Comparison of ENCODE assay signal across 1 cellular context in the genomic region with DNA sequence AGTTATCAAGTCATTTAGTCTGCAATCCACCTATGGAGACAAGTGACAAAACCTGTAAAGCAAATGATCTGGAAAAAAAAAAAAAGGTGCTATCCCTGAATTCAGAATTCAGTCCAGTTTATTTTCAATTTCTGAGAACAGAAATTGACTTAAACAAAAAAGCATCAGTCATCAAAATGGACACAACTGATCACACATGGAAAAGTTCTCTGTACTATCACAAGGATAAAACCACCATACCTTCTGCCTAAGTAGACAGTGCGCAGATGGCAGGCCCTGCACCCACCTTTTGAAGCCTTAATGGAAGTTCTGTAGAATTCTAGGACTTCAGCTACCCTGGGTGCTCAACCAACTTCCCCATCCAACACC.
TF ChIP-seq lines count a peak whose summit lies in the region.

No MANE protein-coding gene starts in this region.

TF ChIP-seq in GM23338, 12 proteins besides CTCF, POLR2A, EP300 and RAD21 (continued from another document):
- TF ChIP-seq, protein P1, sequence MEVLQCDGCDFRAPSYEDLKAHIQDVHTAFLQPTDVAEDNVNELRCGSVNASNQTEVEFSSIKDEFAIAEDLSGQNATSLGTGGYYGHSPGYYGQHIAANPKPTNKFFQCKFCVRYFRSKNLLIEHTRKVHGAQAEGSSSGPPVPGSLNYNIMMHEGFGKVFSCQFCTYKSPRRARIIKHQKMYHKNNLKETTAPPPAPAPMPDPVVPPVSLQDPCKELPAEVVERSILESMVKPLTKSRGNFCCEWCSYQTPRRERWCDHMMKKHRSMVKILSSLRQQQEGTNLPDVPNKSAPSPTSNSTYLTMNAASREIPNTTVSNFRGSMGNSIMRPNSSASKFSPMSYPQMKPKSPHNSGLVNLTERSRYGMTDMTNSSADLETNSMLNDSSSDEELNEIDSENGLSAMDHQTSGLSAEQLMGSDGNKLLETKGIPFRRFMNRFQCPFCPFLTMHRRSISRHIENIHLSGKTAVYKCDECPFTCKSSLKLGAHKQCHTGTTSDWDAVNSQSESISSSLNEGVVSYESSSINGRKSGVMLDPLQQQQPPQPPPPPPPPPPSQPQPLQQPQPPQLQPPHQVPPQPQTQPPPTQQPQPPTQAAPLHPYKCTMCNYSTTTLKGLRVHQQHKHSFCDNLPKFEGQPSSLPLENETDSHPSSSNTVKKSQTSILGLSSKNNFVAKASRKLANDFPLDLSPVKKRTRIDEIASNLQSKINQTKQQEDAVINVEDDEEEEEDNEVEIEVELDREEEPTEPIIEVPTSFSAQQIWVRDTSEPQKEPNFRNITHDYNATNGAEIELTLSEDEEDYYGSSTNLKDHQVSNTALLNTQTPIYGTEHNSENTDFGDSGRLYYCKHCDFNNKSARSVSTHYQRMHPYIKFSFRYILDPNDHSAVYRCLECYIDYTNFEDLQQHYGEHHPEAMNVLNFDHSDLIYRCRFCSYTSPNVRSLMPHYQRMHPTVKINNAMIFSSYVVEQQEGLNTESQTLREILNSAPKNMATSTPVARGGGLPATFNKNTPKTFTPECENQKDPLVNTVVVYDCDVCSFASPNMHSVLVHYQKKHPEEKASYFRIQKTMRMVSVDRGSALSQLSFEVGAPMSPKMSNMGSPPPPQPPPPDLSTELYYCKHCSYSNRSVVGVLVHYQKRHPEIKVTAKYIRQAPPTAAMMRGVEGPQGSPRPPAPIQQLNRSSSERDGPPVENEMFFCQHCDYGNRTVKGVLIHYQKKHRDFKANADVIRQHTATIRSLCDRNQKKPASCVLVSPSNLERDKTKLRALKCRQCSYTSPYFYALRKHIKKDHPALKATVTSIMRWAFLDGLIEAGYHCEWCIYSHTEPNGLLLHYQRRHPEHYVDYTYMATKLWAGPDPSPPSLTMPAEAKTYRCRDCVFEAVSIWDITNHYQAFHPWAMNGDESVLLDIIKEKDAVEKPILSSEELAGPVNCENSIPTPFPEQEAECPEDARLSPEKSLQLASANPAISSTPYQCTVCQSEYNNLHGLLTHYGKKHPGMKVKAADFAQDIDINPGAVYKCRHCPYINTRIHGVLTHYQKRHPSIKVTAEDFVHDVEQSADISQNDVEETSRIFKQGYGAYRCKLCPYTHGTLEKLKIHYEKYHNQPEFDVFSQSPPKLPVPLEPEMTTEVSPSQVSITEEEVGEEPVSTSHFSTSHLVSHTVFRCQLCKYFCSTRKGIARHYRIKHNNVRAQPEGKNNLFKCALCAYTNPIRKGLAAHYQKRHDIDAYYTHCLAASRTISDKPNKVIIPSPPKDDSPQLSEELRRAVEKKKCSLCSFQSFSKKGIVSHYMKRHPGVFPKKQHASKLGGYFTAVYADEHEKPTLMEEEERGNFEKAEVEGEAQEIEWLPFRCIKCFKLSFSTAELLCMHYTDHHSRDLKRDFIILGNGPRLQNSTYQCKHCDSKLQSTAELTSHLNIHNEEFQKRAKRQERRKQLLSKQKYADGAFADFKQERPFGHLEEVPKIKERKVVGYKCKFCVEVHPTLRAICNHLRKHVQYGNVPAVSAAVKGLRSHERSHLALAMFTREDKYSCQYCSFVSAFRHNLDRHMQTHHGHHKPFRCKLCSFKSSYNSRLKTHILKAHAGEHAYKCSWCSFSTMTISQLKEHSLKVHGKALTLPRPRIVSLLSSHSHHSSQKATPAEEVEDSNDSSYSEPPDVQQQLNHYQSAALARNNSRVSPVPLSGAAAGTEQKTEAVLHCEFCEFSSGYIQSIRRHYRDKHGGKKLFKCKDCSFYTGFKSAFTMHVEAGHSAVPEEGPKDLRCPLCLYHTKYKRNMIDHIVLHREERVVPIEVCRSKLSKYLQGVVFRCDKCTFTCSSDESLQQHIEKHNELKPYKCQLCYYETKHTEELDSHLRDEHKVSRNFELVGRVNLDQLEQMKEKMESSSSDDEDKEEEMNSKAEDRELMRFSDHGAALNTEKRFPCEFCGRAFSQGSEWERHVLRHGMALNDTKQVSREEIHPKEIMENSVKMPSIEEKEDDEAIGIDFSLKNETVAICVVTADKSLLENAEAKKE (CRISPR knock-in tag; IDR thresholded peaks at IDR 0.05): no peak
- TF ChIP-seq, protein P2, sequence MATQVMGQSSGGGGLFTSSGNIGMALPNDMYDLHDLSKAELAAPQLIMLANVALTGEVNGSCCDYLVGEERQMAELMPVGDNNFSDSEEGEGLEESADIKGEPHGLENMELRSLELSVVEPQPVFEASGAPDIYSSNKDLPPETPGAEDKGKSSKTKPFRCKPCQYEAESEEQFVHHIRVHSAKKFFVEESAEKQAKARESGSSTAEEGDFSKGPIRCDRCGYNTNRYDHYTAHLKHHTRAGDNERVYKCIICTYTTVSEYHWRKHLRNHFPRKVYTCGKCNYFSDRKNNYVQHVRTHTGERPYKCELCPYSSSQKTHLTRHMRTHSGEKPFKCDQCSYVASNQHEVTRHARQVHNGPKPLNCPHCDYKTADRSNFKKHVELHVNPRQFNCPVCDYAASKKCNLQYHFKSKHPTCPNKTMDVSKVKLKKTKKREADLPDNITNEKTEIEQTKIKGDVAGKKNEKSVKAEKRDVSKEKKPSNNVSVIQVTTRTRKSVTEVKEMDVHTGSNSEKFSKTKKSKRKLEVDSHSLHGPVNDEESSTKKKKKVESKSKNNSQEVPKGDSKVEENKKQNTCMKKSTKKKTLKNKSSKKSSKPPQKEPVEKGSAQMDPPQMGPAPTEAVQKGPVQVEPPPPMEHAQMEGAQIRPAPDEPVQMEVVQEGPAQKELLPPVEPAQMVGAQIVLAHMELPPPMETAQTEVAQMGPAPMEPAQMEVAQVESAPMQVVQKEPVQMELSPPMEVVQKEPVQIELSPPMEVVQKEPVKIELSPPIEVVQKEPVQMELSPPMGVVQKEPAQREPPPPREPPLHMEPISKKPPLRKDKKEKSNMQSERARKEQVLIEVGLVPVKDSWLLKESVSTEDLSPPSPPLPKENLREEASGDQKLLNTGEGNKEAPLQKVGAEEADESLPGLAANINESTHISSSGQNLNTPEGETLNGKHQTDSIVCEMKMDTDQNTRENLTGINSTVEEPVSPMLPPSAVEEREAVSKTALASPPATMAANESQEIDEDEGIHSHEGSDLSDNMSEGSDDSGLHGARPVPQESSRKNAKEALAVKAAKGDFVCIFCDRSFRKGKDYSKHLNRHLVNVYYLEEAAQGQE (IDR thresholded peaks at IDR 0.05; ENCODE audit: unreplicated experiment): no peak
- TF ChIP-seq EZH2phosphoT487 (IDR thresholded peaks at IDR 0.05; ENCODE audit: unreplicated experiment) (no peak), STAT1 (IDR thresholded peaks at IDR 0.05; ENCODE audit: unreplicated experiment) (no peak), JUNB (IDR thresholded peaks at IDR 0.05; ENCODE audit: unreplicated experiment) (no peak), ZNF114 (CRISPR knock-in tag; IDR thresholded peaks at IDR 0.05) (no peak)
TF ChIP-seq in GM23338: peak in this region for 0.
